Comparison of ENCODE assay signal across 11 cellular contexts in the genomic region with DNA sequence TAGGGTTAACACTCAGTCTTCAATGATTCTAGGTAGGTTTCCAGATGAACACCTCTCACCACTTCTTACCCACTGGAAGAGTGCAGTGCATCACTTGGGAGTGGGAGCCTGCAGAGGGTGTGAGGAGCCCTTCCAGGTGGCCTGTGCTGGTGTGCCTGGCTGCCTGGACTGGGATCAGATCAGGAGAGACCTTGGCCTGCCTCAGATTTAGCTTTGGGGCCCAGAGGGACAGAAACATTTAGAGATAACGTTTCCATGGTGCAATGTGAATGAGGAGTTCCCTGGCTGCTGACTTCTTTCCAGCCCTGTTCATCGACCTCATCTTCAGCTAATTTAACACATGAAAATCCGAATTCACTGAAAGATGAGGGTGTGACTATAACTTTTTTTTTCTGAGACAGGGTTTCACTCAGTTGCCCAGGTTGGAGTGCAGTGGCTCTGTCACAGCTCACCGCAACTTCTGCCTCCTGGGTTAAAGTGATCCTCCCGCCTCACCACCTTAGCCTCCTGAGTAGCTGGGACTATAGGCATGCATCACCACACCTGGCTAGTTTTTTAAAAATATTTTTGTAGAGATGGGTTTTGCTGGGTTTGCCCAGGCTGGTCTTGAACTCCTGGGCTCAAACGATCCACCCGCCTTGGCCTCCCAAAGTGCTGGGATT. TPM values are rescaled to one million over a fixed set of nuclear protein-coding genes. Genes with fewer than 3 reads are reported as not detected.
A peak's percentile ranks its signal among the peaks of the same experiment; 100 is the strongest.
DNase-seq lines count a peak whose midpoint lies in the region; ATAC-seq and TF ChIP-seq lines count a peak whose summit lies in the region.
"Had no signal": no experiment of that assay in that cellular context is flagged by ENCODE, and none has a peak within 500 bp of the region (broad histone marks: within the 10 kb centered on the region; RNA-seq: fewer than 3 reads in every experiment).

No MANE protein-coding gene starts in this region.

- H3K27me3 Mint-ChIP-seq in endothelial cell (ENCODE audit: unreplicated experiment), result peaks cover 5% of the 10 kb centered on the region
- no peaks in the 10 kb centered on the region for H3K27me3 Mint-ChIP-seq in naive thymus-derived CD8-positive, alpha-beta T cell
- H3K27me3 Mint-ChIP-seq: activated CD8-positive, alpha-beta memory T cell treated with anti-CD3 and anti-CD28 coated beads, Interleukin-2, amount 10 ng/mL, durations not matched to agents 7 days and 5 days had no signal

- TF ChIP-seq CTCF in endothelial cell (IDR thresholded peaks at IDR 0.05; ENCODE audit: unreplicated experiment), result no peak
- no peak for TF ChIP-seq CTCF in uterus (IDR thresholded peaks at IDR 0.05)

- peaks cover 18 to 29% of the 10 kb centered on the region in 2 donors for H3K4me1 ChIP-seq in uterus

- no peaks in the 10 kb centered on the region for H3K27me3 ChIP-seq in uterus

- no peaks in the 10 kb centered on the region for H3K9me3 Mint-ChIP-seq in endothelial cell (ENCODE audit: unreplicated experiment)
- H3K9me3 Mint-ChIP-seq in naive thymus-derived CD8-positive, alpha-beta T cell, result peaks cover 0 to 5% (median 0%) of the 10 kb centered on the region in 9 donors

- DNase-seq in Right ventricle myocardium inferior (ENCODE audit: missing footprints) (no peak), cardiac septum (ENCODE audit: low spot score) (no peak), endothelial cell (ENCODE audit: low spot score) (no peak), uterus (no peak), dermis blood vessel endothelial cell (no peak), amygdala (lab: John Stamatoyannopoulos, UW) (no peak)
- no peak for DNase-seq in naive thymus-derived CD8-positive, alpha-beta T cell
- DNase-seq: activated CD8-positive, alpha-beta memory T cell treated with anti-CD3 and anti-CD28 coated beads, Interleukin-2, amount 10 ng/mL, durations not matched to agents 7 days and 5 days; NCI-H2081 treated with DMSO at 0.1 percent for 48 hours; stimulated activated CD4-positive, alpha-beta T cell treated with anti-CD3 and anti-CD28 coated beads, Interleukin-2, amount 100 ng/mL, for 48 hours had no signal

- no peak overlapping the region for H3K4me3 Mint-ChIP-seq in endothelial cell (ENCODE audit: unreplicated experiment)
- H3K4me3 Mint-ChIP-seq in naive thymus-derived CD8-positive, alpha-beta T cell, result no peak overlapping the region
- H3K4me3 Mint-ChIP-seq: activated CD8-positive, alpha-beta memory T cell treated with anti-CD3 and anti-CD28 coated beads, Interleukin-2, amount 10 ng/mL, durations not matched to agents 7 days and 5 days had no signal

- H3K27ac ChIP-seq in uterus, result peak overlapping the region; percentile 49 to 60

- no peak for TF ChIP-seq POLR2A in uterus (IDR thresholded peaks at IDR 0.05)

- intact Hi-C loops in Right ventricle myocardium inferior (cut with DNase I) (loop anchor here (5.0 to 10.0 kb wide), 2 partner anchors 50 to 53 kb away; a partner anchor contains a TSS), cardiac septum (cut with DNase I) (loop anchor here (10.0 kb wide), 1 partner anchor 50 kb away; no protein-coding TSS in a partner anchor), uterus (cut with DNase I; ENCODE audit: low total_unique reads) (no loop called here)

- no peaks in the 10 kb centered on the region for H3K36me3 ChIP-seq in uterus

- peaks cover 23% of the 10 kb centered on the region for H3K36me3 Mint-ChIP-seq in endothelial cell (ENCODE audit: low read depth, unreplicated experiment)
- H3K36me3 Mint-ChIP-seq in naive thymus-derived CD8-positive, alpha-beta T cell, result peaks cover 13 to 42% (median 17%) of the 10 kb centered on the region in 3 donors

- POLR2A ChIA-PET in naive thymus-derived CD8-positive, alpha-beta T cell (lab: Charles Lee), result no interaction called here

- peak overlapping the region; percentile 74 for H3K27ac Mint-ChIP-seq in endothelial cell (ENCODE audit: unreplicated experiment)
- H3K27ac Mint-ChIP-seq in naive thymus-derived CD8-positive, alpha-beta T cell, result peak overlapping the region in 7 of 10 donors; percentile 9 to 95 (median 42)

- no peak overlapping the region for H3K4me3 ChIP-seq in uterus

- no peaks in the 10 kb centered on the region for H3K9me3 ChIP-seq in uterus

- peaks cover 73% of the 10 kb centered on the region for H3K4me1 Mint-ChIP-seq in endothelial cell (ENCODE audit: unreplicated experiment)
- H3K4me1 Mint-ChIP-seq in naive thymus-derived CD8-positive, alpha-beta T cell, result peaks cover 53 to 96% (median 90%) of the 10 kb centered on the region in 4 donors

- ATAC-seq in Right ventricle myocardium inferior (peak; percentile 84), GM19035 (IDR thresholded peaks at IDR 0.05; ENCODE audit: unreplicated experiment) (no peak)
- ATAC-seq in naive thymus-derived CD8-positive, alpha-beta T cell, result no peak
- ATAC-seq: activated CD8-positive, alpha-beta memory T cell treated with anti-CD3 and anti-CD28 coated beads, Interleukin-2, amount 10 ng/mL, durations not matched to agents 7 days and 5 days had no signal

RNA-seq across cellular contexts. Expression of a gene that starts 53.6 kb away (rescaled TPM):
- total RNA-seq in Right ventricle myocardium inferior (22.4 TPM), cardiac septum (26.9 TPM), endothelial cell (ENCODE audit: unreplicated experiment) (71.5 TPM), uterus (10 to 100 TPM in 3 of 4 donors, 1 to 10 TPM in 1; 8.8 to 35.1 (median 17.6) TPM), dermis blood vessel endothelial cell (15.5 and 19.6 TPM in 2 replicates)
- 10 to 100 TPM; 34.7 to 38.8 TPM for total RNA-seq in naive thymus-derived CD8-positive, alpha-beta T cell
- polyA plus RNA-seq in naive thymus-derived CD8-positive, alpha-beta T cell, result 1 to 10 TPM; 4.5 to 6.8 (median 5.6) TPM
